24 cellular contexts compared by ENCODE assay signal in genomic region chr7:95342029-95342428, GRCh38. TPM values are rescaled to one million over a fixed set of nuclear protein-coding genes. Genes with fewer than 3 reads are reported as not detected.
"Had no signal": no experiment of that assay in that cellular context is flagged by ENCODE, and none has a peak within 500 bp of the region (broad histone marks: within the 10 kb centered on the region; RNA-seq: fewer than 3 reads in every experiment).

No MANE protein-coding gene starts in this region.

- H3K27ac ChIP-seq: SJSA1, SK-N-MC had no signal

- H3K9me3 ChIP-seq: SJSA1 had no signal

- H3K4me1 ChIP-seq: SJSA1 had no signal

- H3K27me3 ChIP-seq: SJSA1 had no signal

- FAIRE-seq: RCC 7860 had no signal

- H3K4me3 ChIP-seq: SJSA1, SK-N-MC had no signal

- H3K36me3 ChIP-seq: SJSA1 had no signal

- DNase-seq: KBM-7, MV-4-11, NCI-H1048, NCI-H1105, NCI-H1417, NCI-H1436 treated with DMSO at 0.1 percent for 48 hours, NCI-H1694, NCI-H187 treated with DMSO at 0.1 percent for 48 hours, NCI-H2081 treated with DMSO at 0.1 percent for 48 hours, NCI-H2171, NCI-H226, NCI-H446, NCI-H510A, NCI-H524 treated with DMSO at 0.1 percent for 48 hours, NCI-H69, NCI-H774, Right ventricle myocardium superior, RPMI8226, SIG-M5 had no signal

RNA-seq across cellular contexts. Expression of gene PON1, which starts 17.7 kb away (rescaled TPM):
- total RNA-seq: MCF 10A, Right ventricle myocardium superior, SJSA1 had no signal

RNA-seq across cellular contexts. Expression of gene PON3, which starts 54.1 kb away (rescaled TPM):
- total RNA-seq: LHCN-M2, MCF 10A, SJSA1 had no signal
